8 cellular contexts compared by ENCODE assay signal in the genomic region with DNA sequence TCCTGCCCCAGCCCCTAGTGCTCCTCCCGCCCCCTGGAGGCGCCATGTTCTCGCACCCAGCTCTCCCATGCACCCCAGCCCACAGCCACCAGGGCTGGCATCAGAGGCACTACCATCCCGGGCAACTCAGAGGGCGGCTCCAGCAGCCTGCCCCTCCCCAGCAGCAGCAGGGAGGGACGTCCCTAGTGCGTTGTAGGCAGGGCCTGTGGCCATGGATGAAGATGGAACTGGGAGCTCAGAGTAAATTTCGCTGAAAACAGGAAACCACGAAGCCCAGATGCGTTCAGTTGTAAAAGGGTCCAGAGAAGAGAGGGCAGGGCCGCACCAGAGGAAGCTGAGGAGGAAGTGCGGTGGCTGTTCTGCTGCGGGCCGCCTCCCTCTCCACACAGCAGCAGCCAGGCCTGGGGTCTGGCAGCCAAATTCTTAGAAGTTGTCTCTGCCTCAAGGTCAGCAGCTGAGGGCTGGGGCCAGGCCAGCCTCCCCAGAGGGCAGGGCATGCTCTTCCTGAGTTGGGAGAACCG. TPM values are rescaled to one million over a fixed set of nuclear protein-coding genes. Genes with fewer than 3 reads are reported as not detected.
DNase-seq lines count a peak whose midpoint lies in the region; ATAC-seq lines count a peak whose summit lies in the region.

No MANE protein-coding gene starts in this region.

- peak overlapping the region; percentile 56 for H3K4me3 Mint-ChIP-seq in activated CD8-positive, alpha-beta memory T cell treated with anti-CD3 and anti-CD28 coated beads, Interleukin-2, amount 10 ng/mL, durations not matched to agents 7 days and 5 days

- H3K9me3 Mint-ChIP-seq in activated CD8-positive, alpha-beta memory T cell treated with anti-CD3 and anti-CD28 coated beads, Interleukin-2, amount 10 ng/mL, durations not matched to agents 7 days and 5 days (ENCODE audit: low read depth): no peaks in the 10 kb centered on the region

- CTCF ChIA-PET in activated CD8-positive, alpha-beta memory T cell treated with anti-CD3 and anti-CD28 coated beads, Interleukin-2, amount 10 ng/mL, durations not matched to agents 7 days and 5 days (lab: Charles Lee): interaction anchor here (1.1 to 5.3 kb wide), 15 partner anchors 8 to 73 kb away, joined by 3 to 40 read pairs (median 9); partner anchors contain the start of gene VSIR

- peak overlapping the region; percentile 97 for H3K27ac Mint-ChIP-seq in activated CD8-positive, alpha-beta memory T cell treated with anti-CD3 and anti-CD28 coated beads, Interleukin-2, amount 10 ng/mL, durations not matched to agents 7 days and 5 days

- no peaks in the 10 kb centered on the region for H3K27me3 Mint-ChIP-seq in activated CD8-positive, alpha-beta memory T cell treated with anti-CD3 and anti-CD28 coated beads, Interleukin-2, amount 10 ng/mL, durations not matched to agents 7 days and 5 days

- ATAC-seq in GM18907 (IDR thresholded peaks at IDR 0.05; ENCODE audit: unreplicated experiment): peak; percentile 59
- ATAC-seq in activated CD8-positive, alpha-beta memory T cell treated with anti-CD3 and anti-CD28 coated beads, Interleukin-2, amount 10 ng/mL, durations not matched to agents 7 days and 5 days: peak; percentile 85

- DNase-seq in KG1 (lab: John Stamatoyannopoulos, UW) (peak; percentile 91), globus pallidus (ENCODE audit: low spot score) (peak; percentile 71), NCI-H748 (lab: John Stamatoyannopoulos, UW; ENCODE audit: unreplicated experiment) (no peak), COR-L47 (lab: John Stamatoyannopoulos, UW) (no peak), cerebellum (ENCODE audit: low spot score) (no peak)
- peak; percentile 95 for DNase-seq in activated CD8-positive, alpha-beta memory T cell treated with anti-CD3 and anti-CD28 coated beads, Interleukin-2, amount 10 ng/mL, durations not matched to agents 7 days and 5 days
- peak; percentile 45 to 56 for DNase-seq in stimulated activated CD4-positive, alpha-beta T cell treated with anti-CD3 and anti-CD28 coated beads, Interleukin-12 subunit alpha, Interleukin-12 subunit beta, amount 100 ng/mL, for 24 hours (ENCODE audit: low read depth in 2 of 2)

- H3K36me3 Mint-ChIP-seq in activated CD8-positive, alpha-beta memory T cell treated with anti-CD3 and anti-CD28 coated beads, Interleukin-2, amount 10 ng/mL, durations not matched to agents 7 days and 5 days: peaks cover 15% of the 10 kb centered on the region

- H3K4me1 Mint-ChIP-seq in activated CD8-positive, alpha-beta memory T cell treated with anti-CD3 and anti-CD28 coated beads, Interleukin-2, amount 10 ng/mL, durations not matched to agents 7 days and 5 days: peaks cover 94% of the 10 kb centered on the region

RNA-seq across cellular contexts. Expression of gene VSIR, which starts 24.6 kb away (rescaled TPM):
- 10 to 100 TPM; 37.8 to 68.4 TPM for total RNA-seq in activated CD8-positive, alpha-beta memory T cell treated with anti-CD3 and anti-CD28 coated beads, Interleukin-2, amount 10 ng/mL, durations not matched to agents 7 days and 5 days
- total RNA-seq in cerebellum: 4.7 TPM

RNA-seq across cellular contexts. Expression of gene C10orf105, which starts 29.2 kb away (rescaled TPM):
- under 1 TPM; 0.18 to 0.26 TPM for total RNA-seq in activated CD8-positive, alpha-beta memory T cell treated with anti-CD3 and anti-CD28 coated beads, Interleukin-2, amount 10 ng/mL, durations not matched to agents 7 days and 5 days
- 1.00 TPM for total RNA-seq in cerebellum

Comparison
In these comparisons a context has a peak if more than half of its experiments do, and no peak if none do; other contexts are left out.
1. DNase-seq: peak in KG1 (single experiment), activated CD8-positive, alpha-beta memory T cell treated with anti-CD3 and anti-CD28 coated beads, Interleukin-2, amount 10 ng/mL, durations not matched to agents 7 days and 5 days (single experiment), globus pallidus (single experiment) and stimulated activated CD4-positive, alpha-beta T cell treated with anti-CD3 and anti-CD28 coated beads, Interleukin-12 subunit alpha, Interleukin-12 subunit beta, amount 100 ng/mL, for 24 hours (2 of 2); none in NCI-H748 (single experiment), COR-L47 (single experiment) and cerebellum (single experiment).